Comparison of ENCODE assay signal across 20 cellular contexts in genomic region chr15:94061041-94061440, GRCh38.
"Had no signal": no experiment of that assay in that cellular context is flagged by ENCODE, and none has a peak within 500 bp of the region (broad histone marks: within the 10 kb centered on the region; RNA-seq: fewer than 3 reads in every experiment).

No MANE protein-coding gene starts in this region.

- H2AFZ ChIP-seq: parathyroid adenoma had no signal

- H3K4me1 ChIP-seq: parathyroid adenoma, stomach had no signal

- H3K9me3 ChIP-seq: neutrophil, stomach had no signal

- H3K4me3 ChIP-seq: cardiac muscle cell, lung, stomach had no signal

- H3K27me3 ChIP-seq: neutrophil, stomach had no signal

- DNase-seq: activated CD4-positive, alpha-beta T cell treated with anti-CD3 and anti-CD28 coated beads, Interleukin-2, amount 50 U/mL, for 1 hour; activated CD8-positive, alpha-beta memory T cell treated with anti-CD3 and anti-CD28 coated beads, Interleukin-2, amount 50 U/mL, for 4 hours; activated naive CD4-positive, alpha-beta T cell treated with anti-CD3 and anti-CD28 coated beads for 36 hours; activated T-cell treated with anti-CD3 and anti-CD28 coated beads, Interleukin-2, amount 50 U/mL, for 4 hours; aorta; effector CD8-positive, alpha-beta T cell; foreskin melanocyte; glutamatergic neuron; hippocampal formation; left colon; stimulated activated CD4-positive, alpha-beta T cell treated with anti-CD3 and anti-CD28 coated beads, Interleukin-4, amount 100 ng/mL, for 24 hours; stomach had no signal

- ATAC-seq: activated CD4-positive, CD25-positive, alpha-beta regulatory T cell treated with anti-CD3 and anti-CD28 coated beads, Interleukin-2, amount 50 U/mL, for 24 hours; activated T-cell treated with anti-CD3 and anti-CD28 coated beads, Interleukin-2, amount 50 U/mL, for 4 hours; left colon; natural killer cell treated with Interleukin-12 subunit alpha and Interleukin-12 subunit beta and Interleukin-15 and Interleukin-18, amount 100 ng/mL, for 72 hours; sciatic nerve; stimulated activated effector memory CD8-positive, alpha-beta T cell treated with anti-CD3 and anti-CD28 coated beads, Interleukin-12 subunit alpha, Interleukin-12 subunit beta, amount 100 ng/mL, for 72 hours had no signal

- H3K27ac ChIP-seq: cardiac muscle cell, neutrophil, parathyroid adenoma, stomach had no signal

- H3K79me2 ChIP-seq: parathyroid adenoma had no signal

- H3K36me3 ChIP-seq: cardiac muscle cell, neutrophil, stomach had no signal

- H3K9ac ChIP-seq: parathyroid adenoma had no signal
